In the genomic region with DNA sequence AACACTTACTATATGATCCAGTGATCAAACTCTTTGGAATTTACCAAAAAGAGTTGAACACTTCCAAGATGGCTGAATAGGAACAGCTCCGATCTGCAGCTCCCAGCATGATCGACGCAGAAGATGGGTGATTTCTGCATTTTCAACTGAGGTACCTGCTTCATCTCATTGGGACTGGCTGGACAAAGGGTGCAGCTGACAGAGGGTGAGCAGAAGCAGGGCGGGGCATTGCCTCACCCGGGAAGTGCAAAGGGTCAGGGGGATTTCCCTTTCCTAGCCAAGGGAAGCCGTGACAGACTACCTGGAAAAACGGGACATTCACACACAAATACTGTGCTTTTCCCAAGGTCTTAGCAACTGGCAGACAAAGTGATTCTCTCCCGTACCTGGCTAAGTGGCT, we compare ENCODE assay signal across 2 cellular contexts. TPM values are rescaled to one million over a fixed set of nuclear protein-coding genes. Genes with fewer than 3 reads are reported as not detected.
"Had no signal": no experiment of that assay in that cellular context is flagged by ENCODE, and none has a peak within 500 bp of the region (broad histone marks: within the 10 kb centered on the region; RNA-seq: fewer than 3 reads in every experiment).

No MANE protein-coding gene starts in this region.

RNA-seq across cellular contexts. Expression of a gene that starts 51.7 kb away (rescaled TPM):
- total RNA-seq: NCI-H460, SK-MEL-5 had no signal
